8 cellular contexts compared by ENCODE assay signal in the genomic region with DNA sequence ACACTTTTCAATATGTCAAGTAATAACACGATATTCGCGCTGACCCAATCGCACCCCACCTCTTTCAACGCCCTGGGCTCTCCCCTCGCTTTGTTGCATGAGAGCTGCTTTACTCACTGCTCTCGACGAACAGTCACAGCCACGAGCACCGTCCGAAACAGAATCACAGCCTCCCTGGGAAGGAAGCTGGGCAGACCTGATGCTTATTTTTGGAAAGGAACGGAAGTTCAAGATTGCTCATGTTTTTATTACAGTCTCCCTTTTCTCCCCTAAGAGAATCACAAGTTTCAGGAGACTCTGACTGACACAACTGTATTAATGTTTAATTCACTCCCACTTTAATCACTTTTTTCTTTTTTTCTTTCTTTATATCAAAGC.
DNase-seq lines count a peak whose midpoint lies in the region; ATAC-seq and TF ChIP-seq lines count a peak whose summit lies in the region.

No MANE protein-coding gene starts in this region.

- no peaks in the 10 kb centered on the region for H3K27me3 ChIP-seq in left lung

- ATAC-seq in HG03066 (IDR thresholded peaks at IDR 0.05; ENCODE audit: low read depth, unreplicated experiment) (peak; percentile 78), left lung (peak; percentile 30), omental fat pad (ENCODE audit: low FRiP score) (no peak)

- CTCF ChIA-PET in activated CD4-positive, alpha-beta memory T cell treated with anti-CD3 and anti-CD28 coated beads, Interleukin-2, amount 10 ng/mL, durations not matched to agents 7 days and 5 days (lab: Charles Lee): interaction anchor here (1.4 kb wide), 1 partner anchor 14 kb away, joined by 3 read pairs; no protein-coding TSS in a partner anchor

- TF ChIP-seq CTCF in left lung (IDR thresholded peaks at IDR 0.05) (no peak), omental fat pad (IDR thresholded peaks at IDR 0.05) (no peak)

- POLR2A ChIA-PET in activated CD4-positive, alpha-beta memory T cell treated with anti-CD3 and anti-CD28 coated beads, Interleukin-2, amount 10 ng/mL, durations not matched to agents 7 days and 5 days (lab: Charles Lee): interaction anchor here (0.7 to 1.9 kb wide), 9 partner anchors 12 to 135 kb away, joined by 3 to 6 read pairs (median 5); a partner anchor contains a TSS

- H3K9me3 ChIP-seq in left lung: no peaks in the 10 kb centered on the region

- H3K27ac ChIP-seq in left lung: peak overlapping the region in 1 of 2 donors; percentile 60

- H3K36me3 Mint-ChIP-seq in activated T-cell treated with anti-CD3 and anti-CD28 coated beads, Interleukin-2, amount 50 U/mL, for 24 hours (ENCODE audit: low read depth): peaks cover 78% of the 10 kb centered on the region
- peaks cover 54% of the 10 kb centered on the region for H3K36me3 Mint-ChIP-seq in activated CD4-positive, alpha-beta memory T cell treated with anti-CD3 and anti-CD28 coated beads, Interleukin-2, amount 10 ng/mL, durations not matched to agents 7 days and 5 days (ENCODE audit: low read depth)

- peak overlapping the region; percentile 92 for H3K27ac Mint-ChIP-seq in activated T-cell treated with anti-CD3 and anti-CD28 coated beads, Interleukin-2, amount 50 U/mL, for 24 hours
- peak overlapping the region; percentile 66 for H3K27ac Mint-ChIP-seq in activated CD4-positive, alpha-beta memory T cell treated with anti-CD3 and anti-CD28 coated beads, Interleukin-2, amount 10 ng/mL, durations not matched to agents 7 days and 5 days

- H3K4me3 ChIP-seq in left lung: no peak overlapping the region

- peak overlapping the region; percentile 39 for H3K4me3 Mint-ChIP-seq in activated T-cell treated with anti-CD3 and anti-CD28 coated beads, Interleukin-2, amount 50 U/mL, for 24 hours
- H3K4me3 Mint-ChIP-seq in activated CD4-positive, alpha-beta memory T cell treated with anti-CD3 and anti-CD28 coated beads, Interleukin-2, amount 10 ng/mL, durations not matched to agents 7 days and 5 days: peak overlapping the region; percentile 7

- DNase-seq in activated T-cell treated with anti-CD3 and anti-CD28 coated beads, Interleukin-2, amount 50 U/mL, for 24 hours: peak; percentile 65
- no peak for DNase-seq in activated T-cell treated with anti-CD3 and anti-CD28 coated beads, Interleukin-2, amount 50 U/mL, for 1 hour
- peak; percentile 43 for DNase-seq in activated CD4-positive, alpha-beta memory T cell treated with anti-CD3 and anti-CD28 coated beads, Interleukin-2, amount 10 ng/mL, durations not matched to agents 7 days and 5 days
- DNase-seq in left lung (no peak), COLO668 (lab: John Stamatoyannopoulos, UW; ENCODE audit: unreplicated experiment) (no peak), putamen (ENCODE audit: low spot score) (no peak), omental fat pad (ENCODE audit: low spot score) (no peak)

- peaks cover 13 to 69% of the 10 kb centered on the region in 2 donors for H3K4me1 ChIP-seq in left lung

- intact Hi-C loops in left lung (cut with DNase I): no loop called here

- H3K27me3 Mint-ChIP-seq in activated T-cell treated with anti-CD3 and anti-CD28 coated beads, Interleukin-2, amount 50 U/mL, for 24 hours: no peaks in the 10 kb centered on the region
- H3K27me3 Mint-ChIP-seq in activated CD4-positive, alpha-beta memory T cell treated with anti-CD3 and anti-CD28 coated beads, Interleukin-2, amount 10 ng/mL, durations not matched to agents 7 days and 5 days: no peaks in the 10 kb centered on the region

- peaks cover 0 to 5% of the 10 kb centered on the region in 2 donors for H3K36me3 ChIP-seq in left lung

- H3K9me3 Mint-ChIP-seq in activated T-cell treated with anti-CD3 and anti-CD28 coated beads, Interleukin-2, amount 50 U/mL, for 24 hours: no peaks in the 10 kb centered on the region
- H3K9me3 Mint-ChIP-seq in activated CD4-positive, alpha-beta memory T cell treated with anti-CD3 and anti-CD28 coated beads, Interleukin-2, amount 10 ng/mL, durations not matched to agents 7 days and 5 days: no peaks in the 10 kb centered on the region

- H3K4me1 Mint-ChIP-seq in activated T-cell treated with anti-CD3 and anti-CD28 coated beads, Interleukin-2, amount 50 U/mL, for 24 hours (ENCODE audit: low read depth): peaks cover 90% of the 10 kb centered on the region
- peaks cover 77% of the 10 kb centered on the region for H3K4me1 Mint-ChIP-seq in activated CD4-positive, alpha-beta memory T cell treated with anti-CD3 and anti-CD28 coated beads, Interleukin-2, amount 10 ng/mL, durations not matched to agents 7 days and 5 days

Comparison
In these comparisons a context has a peak if more than half of its experiments do, and no peak if none do; other contexts are left out.
1. DNase-seq: peak in activated T-cell treated with anti-CD3 and anti-CD28 coated beads, Interleukin-2, amount 50 U/mL, for 24 hours (single experiment) and activated CD4-positive, alpha-beta memory T cell treated with anti-CD3 and anti-CD28 coated beads, Interleukin-2, amount 10 ng/mL, durations not matched to agents 7 days and 5 days (single experiment); none in activated T-cell treated with anti-CD3 and anti-CD28 coated beads, Interleukin-2, amount 50 U/mL, for 1 hour (single experiment), left lung (0 of 2), COLO668 (single experiment), putamen (single experiment) and omental fat pad (single experiment).